18 cellular contexts compared by ENCODE assay signal in the genomic region with DNA sequence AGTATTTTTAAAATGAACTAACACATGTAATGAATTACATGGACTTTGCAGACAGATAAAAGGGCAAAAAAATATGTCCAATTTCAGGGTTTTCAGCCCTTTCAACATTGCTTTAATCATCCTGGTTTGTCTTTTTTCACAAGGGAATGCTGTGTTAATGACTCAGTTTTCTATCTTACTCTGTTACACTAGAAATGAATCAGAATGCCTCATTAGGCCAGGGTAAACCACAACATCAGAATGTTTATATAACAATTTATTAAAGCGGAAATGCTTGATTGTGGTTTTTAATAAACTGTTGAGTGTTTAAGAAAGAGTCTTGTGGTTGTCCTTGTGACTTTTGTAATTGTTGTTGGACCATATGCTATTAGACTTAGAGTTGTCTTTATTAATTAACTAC. TPM values are rescaled to one million over a fixed set of nuclear protein-coding genes. Genes with fewer than 3 reads are reported as not detected.
DNase-seq lines count a peak whose midpoint lies in the region; FAIRE-seq and TF ChIP-seq lines count a peak whose summit lies in the region.
"Had no signal": no experiment of that assay in that cellular context is flagged by ENCODE, and none has a peak within 500 bp of the region (broad histone marks: within the 10 kb centered on the region; RNA-seq: fewer than 3 reads in every experiment).

No MANE protein-coding gene starts in this region.

- FAIRE-seq in islet of Langerhans (lab: Jason Lieb, UNC), result peak; percentile 41

- WGBS in prostate gland, result 74% methylated on average over 1 of the region's 1 CpG

- no peak overlapping the region for H3K27ac ChIP-seq in prostate gland
- H3K27ac ChIP-seq: ovary, transverse colon had no signal

- no peak for TF ChIP-seq POLR2A in prostate gland (IDR thresholded peaks at IDR 0.05)

- no peaks in the 10 kb centered on the region for H3K36me3 ChIP-seq in prostate gland
- H3K36me3 ChIP-seq: ovary had no signal

- H3K4me1 ChIP-seq in prostate gland (replicated peaks), result no peaks in the 10 kb centered on the region
- H3K4me1 ChIP-seq: BE2C, transverse colon had no signal

- intact Hi-C loops in prostate gland (cut with DNase I), result no loop called here

- no peaks in the 10 kb centered on the region for H3K27me3 ChIP-seq in prostate gland (replicated peaks; ENCODE audit: insufficient read depth)
- H3K27me3 ChIP-seq: BE2C, ovary, transverse colon had no signal

- no peaks in the 10 kb centered on the region for H3K9me3 ChIP-seq in prostate gland
- H3K9me3 ChIP-seq: BE2C, ovary, transverse colon had no signal

- H3K4me3 ChIP-seq in cardiac fibroblast (replicated peaks in 1 of 2; ENCODE audit: low read depth in 2 of 2, low read length in 2 of 2) (no peak overlapping the region), prostate gland (no peak overlapping the region)
- H3K4me3 ChIP-seq: GM23338, ovary, transverse colon had no signal

- TF ChIP-seq CTCF in AG09319 (IDR thresholded peaks at IDR 0.05; ENCODE audit: low read depth, low read length) (no peak), cardiac fibroblast (IDR thresholded peaks at IDR 0.05; ENCODE audit: low read depth, low read length) (no peak), prostate gland (IDR thresholded peaks at IDR 0.05) (no peak)

- DNase-seq in AG09319 (ENCODE audit: extremely low read depth, low read depth) (peak; percentile 83), M059J (ENCODE audit: low read depth) (peak; percentile 92), cardiac fibroblast (ENCODE audit: low read depth in 2 of 2) (peak; percentile 75 to 92), prostate gland (ENCODE audit: low spot score) (no peak), cerebellar nuclear complex (lab: John Stamatoyannopoulos, UW) (no peak), activated gamma-delta T cell treated with Interleukin-2 at 50 U/mL for 16 hours (no peak)
- DNase-seq in stimulated activated CD4-positive, alpha-beta T cell treated with anti-CD3 and anti-CD28 coated beads, Interleukin-15, amount 100 ng/mL, for 24 hours, result no peak
- DNase-seq: activated CD4-positive, alpha-beta memory T cell treated with anti-CD3 and anti-CD28 coated beads for 36 hours; BE2C; DND-41; NCI-H1694 treated with DMSO at 0.1 percent for 48 hours; NCI-H774; ovary; SHP77; stimulated activated CD8-positive, alpha-beta memory T cell treated with anti-CD3 and anti-CD28 coated beads, Interleukin-4, amount 100 ng/mL, for 48 hours; transverse colon had no signal

RNA-seq across cellular contexts. Expression of gene GORAB, which starts 13.5 kb away (rescaled TPM):
- total RNA-seq in M059J (2014; rRNA removed; shearing (Covaris generic)), result 12.7 and 13.8 TPM in 2 replicates
- 10 to 100 TPM in 1 of 2 donors, 1 to 10 TPM in 1; 8.7 to 12.2 TPM for total RNA-seq in prostate gland

Comparison
In these comparisons a context has a peak if more than half of its experiments do, and no peak if none do; other contexts are left out.
1. DNase-seq: peak in AG09319 (single experiment), M059J (single experiment) and cardiac fibroblast (2 of 2); none in prostate gland (single experiment), stimulated activated CD4-positive, alpha-beta T cell treated with anti-CD3 and anti-CD28 coated beads, Interleukin-15, amount 100 ng/mL, for 24 hours (single experiment), cerebellar nuclear complex (0 of 2) and activated gamma-delta T cell treated with Interleukin-2 at 50 U/mL for 16 hours (single experiment).